29 cellular contexts compared by ENCODE assay signal in genomic region chr10:73119952-73120351, GRCh38.
"Had no signal": no experiment of that assay in that cellular context is flagged by ENCODE, and none has a peak within 500 bp of the region (broad histone marks: within the 10 kb centered on the region; RNA-seq: fewer than 3 reads in every experiment).

No MANE protein-coding gene starts in this region.

- H3K36me3 ChIP-seq: colonic mucosa, pancreas had no signal

- ATAC-seq: activated naive CD4-positive, alpha-beta T cell treated with anti-CD3 and anti-CD28 coated beads, Interleukin-2, amount 50 U/mL, for 72 hours; activated T-cell treated with anti-CD3 and anti-CD28 coated beads, Interleukin-2, amount 50 U/mL, for 72 hours; gastroesophageal sphincter; naive thymus-derived CD8-positive, alpha-beta T cell; pancreas; WTC11 had no signal

- H3K79me2 ChIP-seq: hepatocyte had no signal

- H3K27me3 ChIP-seq: colonic mucosa, gastroesophageal sphincter, hepatocyte, pancreas, right atrium auricular region, upper lobe of left lung, vagina had no signal

- H3K27ac ChIP-seq: colonic mucosa, gastroesophageal sphincter, pancreas, thoracic aorta, upper lobe of left lung, vagina had no signal

- H3K4me3 Mint-ChIP-seq: activated CD4-positive, alpha-beta memory T cell treated with anti-CD3 and anti-CD28 coated beads, Interleukin-2, amount 10 ng/mL, durations not matched to agents 7 days and 5 days; activated CD4-positive, alpha-beta T cell treated with anti-CD3 and anti-CD28 coated beads, Interleukin-2, amount 10 ng/mL, durations not matched to agents 7 days and 5 days; activated T-cell treated with anti-CD3 and anti-CD28 coated beads, Interleukin-2, amount 50 U/mL, for 72 hours; memory B cell; naive thymus-derived CD8-positive, alpha-beta T cell; neural crest cell; stimulated activated naive CD8-positive, alpha-beta T cell treated with anti-CD3 and anti-CD28 coated beads, Interleukin-15, Interleukin-2, amounts not matched to agents 100 ng/mL and 50 ng/mL, for 24 hours; WTC11 had no signal

- H3K27me3 Mint-ChIP-seq: activated CD4-positive, alpha-beta memory T cell treated with anti-CD3 and anti-CD28 coated beads, Interleukin-2, amount 10 ng/mL, durations not matched to agents 7 days and 5 days; activated CD4-positive, alpha-beta T cell treated with anti-CD3 and anti-CD28 coated beads, Interleukin-2, amount 10 ng/mL, durations not matched to agents 7 days and 5 days; memory B cell; naive thymus-derived CD8-positive, alpha-beta T cell; stimulated activated naive CD8-positive, alpha-beta T cell treated with anti-CD3 and anti-CD28 coated beads, Interleukin-15, Interleukin-2, amounts not matched to agents 100 ng/mL and 50 ng/mL, for 24 hours had no signal

- H3K4me1 ChIP-seq: colonic mucosa, pancreas, vagina had no signal

- H3K9me3 ChIP-seq: colonic mucosa, gastroesophageal sphincter, pancreas, right atrium auricular region, thoracic aorta, upper lobe of left lung, vagina had no signal

- H3K27ac Mint-ChIP-seq: activated CD4-positive, alpha-beta memory T cell treated with anti-CD3 and anti-CD28 coated beads, Interleukin-2, amount 10 ng/mL, durations not matched to agents 7 days and 5 days; activated CD4-positive, alpha-beta T cell treated with anti-CD3 and anti-CD28 coated beads, Interleukin-2, amount 10 ng/mL, durations not matched to agents 7 days and 5 days; memory B cell; stimulated activated naive CD8-positive, alpha-beta T cell treated with anti-CD3 and anti-CD28 coated beads, Interleukin-15, Interleukin-2, amounts not matched to agents 100 ng/mL and 50 ng/mL, for 24 hours had no signal

- H3K4me2 ChIP-seq: hepatocyte had no signal

- H3K4me1 Mint-ChIP-seq: activated CD4-positive, alpha-beta T cell treated with anti-CD3 and anti-CD28 coated beads, Interleukin-2, amount 10 ng/mL, durations not matched to agents 7 days and 5 days; memory B cell; neural crest cell had no signal

- H3K36me3 Mint-ChIP-seq: activated naive CD4-positive, alpha-beta T cell treated with anti-CD3 and anti-CD28 coated beads, Interleukin-2, amount 50 U/mL, for 72 hours had no signal

- DNase-seq: activated CD4-positive, alpha-beta memory T cell treated with anti-CD3 and anti-CD28 coated beads, Interleukin-2, amount 10 ng/mL, durations not matched to agents 7 days and 5 days; activated CD4-positive, alpha-beta T cell treated with anti-CD3 and anti-CD28 coated beads for 1 hour; activated CD4-positive, alpha-beta T cell treated with anti-CD3 and anti-CD28 coated beads, Interleukin-2, amount 10 ng/mL, durations not matched to agents 7 days and 5 days; activated naive CD4-positive, alpha-beta T cell; activated T-cell treated with anti-CD3 and anti-CD28 coated beads for 4 hours; activated T-cell treated with anti-CD3 and anti-CD28 coated beads, Interleukin-2, amount 50 U/mL, for 72 hours; anterior cingulate cortex; cerebellar nuclear complex; colonic mucosa; effector CD8-positive, alpha-beta T cell; islet precursor cell; midbrain; naive thymus-derived CD8-positive, alpha-beta T cell; nucleus accumbens; pancreas; stimulated activated CD4-positive, alpha-beta T cell treated with anti-CD3 and anti-CD28 coated beads, Interleukin-12 subunit alpha, Interleukin-12 subunit beta, amount 100 ng/mL, for 4 hours; stimulated activated CD4-positive, alpha-beta T cell treated with anti-CD3 and anti-CD28 coated beads, Interleukin-4, amount 100 ng/mL, for 1 hour; T-helper 2 cell had no signal

- H2AFZ ChIP-seq: hepatocyte had no signal

- H3K4me3 ChIP-seq: colonic mucosa, gastroesophageal sphincter, hepatocyte, pancreas, right atrium auricular region, thoracic aorta, upper lobe of left lung, vagina had no signal

- H3K9me3 Mint-ChIP-seq: activated CD4-positive, alpha-beta memory T cell treated with anti-CD3 and anti-CD28 coated beads, Interleukin-2, amount 10 ng/mL, durations not matched to agents 7 days and 5 days; activated CD4-positive, alpha-beta T cell treated with anti-CD3 and anti-CD28 coated beads, Interleukin-2, amount 10 ng/mL, durations not matched to agents 7 days and 5 days; activated naive CD4-positive, alpha-beta T cell treated with anti-CD3 and anti-CD28 coated beads, Interleukin-2, amount 50 U/mL, for 72 hours; activated T-cell treated with anti-CD3 and anti-CD28 coated beads, Interleukin-2, amount 50 U/mL, for 72 hours; memory B cell; naive thymus-derived CD8-positive, alpha-beta T cell; neural crest cell; stimulated activated naive CD8-positive, alpha-beta T cell treated with anti-CD3 and anti-CD28 coated beads, Interleukin-15, Interleukin-2, amounts not matched to agents 100 ng/mL and 50 ng/mL, for 24 hours; WTC11 had no signal
